ENCODE assay signal across 21 cellular contexts in genomic region chr3:135007622-135008021, GRCh38.
DNase-seq lines count a peak whose midpoint lies in the region; ATAC-seq, FAIRE-seq and TF ChIP-seq lines count a peak whose summit lies in the region.
"Had no signal": no experiment of that assay in that cellular context is flagged by ENCODE, and none has a peak within 500 bp of the region (broad histone marks: within the 10 kb centered on the region; RNA-seq: fewer than 3 reads in every experiment).

No MANE protein-coding gene starts in this region.

- no peak for TF ChIP-seq CTCF in fibroblast of villous mesenchyme (IDR thresholded peaks at IDR 0.05; ENCODE audit: insufficient read depth, low read depth, low read length)

- WGBS in GM23248 (ENCODE audit: low coverage in 1 of 2, low lambda C conversion rate in 2 of 2, missing lambda C conversion rate in 2 of 2), 2 experiments: 35 to 36% methylated on average over 7 of the region's 7 CpGs

- H3K79me2 ChIP-seq in GM23248 (ENCODE audit: insufficient read depth): no peaks in the 10 kb centered on the region

- no peak overlapping the region for H3K4me2 ChIP-seq in GM23248 (ENCODE audit: unreplicated experiment)

- H3F3A ChIP-seq in GM23248 (ENCODE audit: insufficient read depth): no peaks in the 10 kb centered on the region

- no peak overlapping the region for H2AFZ ChIP-seq in GM23248

- no peaks in the 10 kb centered on the region for H4K20me1 ChIP-seq in GM23248 (ENCODE audit: insufficient read depth)

- no peaks in the 10 kb centered on the region for H3K9me3 ChIP-seq in GM23248 (ENCODE audit: low read depth)
- H3K9me3 ChIP-seq: BE2C had no signal

- H3K4me3 ChIP-seq in GM23248 (no peak overlapping the region), fibroblast of villous mesenchyme (ENCODE audit: low read depth, low read length) (no peak overlapping the region)
- H3K4me3 ChIP-seq: SK-N-MC had no signal

- no peak overlapping the region for H3K27ac ChIP-seq in GM23248
- H3K27ac ChIP-seq: SK-N-MC had no signal

- no peaks in the 10 kb centered on the region for H3K27me3 ChIP-seq in GM23248 (replicated peaks; ENCODE audit: insufficient read depth)
- H3K27me3 ChIP-seq: BE2C had no signal

- H3K36me3 ChIP-seq in GM23248 (ENCODE audit: low read depth): no peaks in the 10 kb centered on the region
- H3K36me3 ChIP-seq: BE2C had no signal

- no peaks in the 10 kb centered on the region for H3K4me1 ChIP-seq in GM23248 (ENCODE audit: insufficient read depth)
- H3K4me1 ChIP-seq: BE2C had no signal

- FAIRE-seq in RCC 7860 (lab: Jason Lieb, UNC): no peak
- FAIRE-seq: GM12891, GM18507, H1 had no signal

- no peaks in the 10 kb centered on the region for H3K9me2 ChIP-seq in GM23248 (ENCODE audit: insufficient read depth)

- ATAC-seq in GM21576 (IDR thresholded peaks at IDR 0.05; ENCODE audit: unreplicated experiment): no peak

- in situ Hi-C loops in GM23248 (cut with MboI): no loop called here

- DNase-seq in GM23248 (peak; percentile 8), RCC 7860 (ENCODE audit: low spot score) (peak; percentile 24), fibroblast of villous mesenchyme (ENCODE audit: low read depth) (peak; percentile 2), renal cortical epithelial cell (ENCODE audit: low read depth) (peak; percentile 41), hippocampal formation (lab: John Stamatoyannopoulos, UW) (no peak)
- no peak for DNase-seq in activated CD4-positive, alpha-beta T cell treated with anti-CD3 and anti-CD28 coated beads, Interleukin-2, amount 50 U/mL, for 4 hours
- DNase-seq: BE2C; Calu3; CD4-positive, alpha-beta T cell; GF-D8; MV-4-11; NCI-H1417 treated with DMSO at 0.1 percent for 48 hours; NCI-H2029; NCI-H2171; Right ventricle myocardium superior; T-helper 1 cell had no signal

- H3K9ac ChIP-seq in GM23248: no peak overlapping the region

Comparison
In these comparisons a context has a peak if more than half of its experiments do, and no peak if none do; other contexts are left out.
1. DNase-seq: peak in GM23248 (single experiment), RCC 7860 (single experiment), fibroblast of villous mesenchyme (single experiment) and renal cortical epithelial cell (single experiment); none in activated CD4-positive, alpha-beta T cell treated with anti-CD3 and anti-CD28 coated beads, Interleukin-2, amount 50 U/mL, for 4 hours (0 of 2) and hippocampal formation (0 of 2).